Comparison of ENCODE assay signal across 19 cellular contexts in the genomic region with DNA sequence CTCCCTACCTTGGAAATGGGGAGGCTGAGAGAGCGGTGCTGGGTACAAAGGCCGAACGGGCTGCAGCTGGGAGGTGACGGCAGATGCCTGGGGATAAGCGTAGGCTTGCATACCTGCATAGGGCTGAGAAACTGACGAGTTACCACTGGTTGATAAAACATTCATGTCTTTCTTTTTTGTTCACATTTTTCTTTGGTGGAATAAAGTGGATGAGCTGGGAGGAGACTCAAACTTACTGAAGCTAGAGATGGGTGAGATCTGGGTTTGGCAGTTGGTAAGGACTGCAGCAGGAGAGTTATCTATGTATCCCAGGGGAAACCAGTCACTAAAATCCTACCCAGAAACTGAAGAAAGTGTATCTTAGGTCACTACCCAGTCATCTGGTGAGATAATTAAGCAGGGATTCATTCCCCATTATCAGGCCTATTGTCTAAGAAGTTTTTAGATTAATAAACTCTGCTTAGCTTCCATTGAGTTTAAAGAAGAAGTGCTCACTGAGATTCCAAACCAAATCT. TPM values are rescaled to one million over a fixed set of nuclear protein-coding genes. Genes with fewer than 3 reads are reported as not detected.
A peak's percentile ranks its signal among the peaks of the same experiment; 100 is the strongest.
DNase-seq lines count a peak whose midpoint lies in the region; ATAC-seq, FAIRE-seq and TF ChIP-seq lines count a peak whose summit lies in the region.
"Had no signal": no experiment of that assay in that cellular context is flagged by ENCODE, and none has a peak within 500 bp of the region (broad histone marks: within the 10 kb centered on the region; RNA-seq: fewer than 3 reads in every experiment).

No MANE protein-coding gene starts in this region.

- H3K4me1 Mint-ChIP-seq in activated T-helper 1 cell treated with anti-CD3 and anti-CD28 coated beads, Interleukin-12 subunit alpha, Interleukin-12 subunit beta, Interleukin-2, Interleukin-4 antibody, amounts not matched to agents 30 ng/mL and 10 ng/mL and 1 ng/mL, durations not matched to agents 14 hours and 24 hours and 36 hours (ENCODE audit: low read depth), result peaks cover 7% of the 10 kb centered on the region
- peaks cover 10% of the 10 kb centered on the region for H3K4me1 Mint-ChIP-seq in osteocyte (ENCODE audit: unreplicated experiment)
- peaks cover 7% of the 10 kb centered on the region for H3K4me1 Mint-ChIP-seq in activated CD8-positive, alpha-beta memory T cell treated with anti-CD3 and anti-CD28 coated beads, Interleukin-2, amount 10 ng/mL, durations not matched to agents 7 days and 5 days
- H3K4me1 Mint-ChIP-seq: GM23338 had no signal

- ATAC-seq in activated CD8-positive, alpha-beta memory T cell treated with anti-CD3 and anti-CD28 coated beads, Interleukin-2, amount 10 ng/mL, durations not matched to agents 7 days and 5 days, result no peak
- ATAC-seq: GM23338, PC-3 had no signal

- TF ChIP-seq POLR2A in H54 (IDR thresholded peaks at IDR 0.05; ENCODE audit: low read depth, low read length) (no peak), esophagus muscularis mucosa (IDR thresholded peaks at IDR 0.05; ENCODE audit: low read depth) (no peak), ovary (IDR thresholded peaks at IDR 0.05) (no peak)

- no peaks in the 10 kb centered on the region for H3K9me3 Mint-ChIP-seq in activated T-helper 1 cell treated with anti-CD3 and anti-CD28 coated beads, Interleukin-12 subunit alpha, Interleukin-12 subunit beta, Interleukin-2, Interleukin-4 antibody, amounts not matched to agents 30 ng/mL and 10 ng/mL and 1 ng/mL, durations not matched to agents 14 hours and 24 hours and 36 hours
- H3K9me3 Mint-ChIP-seq in osteocyte (ENCODE audit: unreplicated experiment), result no peaks in the 10 kb centered on the region
- no peaks in the 10 kb centered on the region for H3K9me3 Mint-ChIP-seq in activated CD8-positive, alpha-beta memory T cell treated with anti-CD3 and anti-CD28 coated beads, Interleukin-2, amount 10 ng/mL, durations not matched to agents 7 days and 5 days (ENCODE audit: low read depth)
- H3K9me3 Mint-ChIP-seq: GM23338 had no signal

- DNase-seq in H54 (ENCODE audit: insufficient read length, low spot score), result no peak
- no peak for DNase-seq in activated T-helper 1 cell treated with anti-CD3 and anti-CD28 coated beads, Interleukin-12 subunit alpha, Interleukin-12 subunit beta, Interleukin-2, Interleukin-4 antibody, amounts not matched to agents 30 ng/mL and 10 ng/mL and 1 ng/mL, durations not matched to agents 14 hours and 24 hours and 36 hours (ENCODE audit: low spot score)
- peak; percentile 34 for DNase-seq in esophagus muscularis mucosa (ENCODE audit: extremely low spot score)
- DNase-seq in osteocyte (ENCODE audit: extremely low spot score, unreplicated experiment), result no peak
- DNase-seq in ovary, result no peak
- DNase-seq in epidermal melanocyte (ENCODE audit: insufficient read length, low spot score), result no peak
- DNase-seq in activated CD8-positive, alpha-beta memory T cell treated with anti-CD3 and anti-CD28 coated beads, Interleukin-2, amount 10 ng/mL, durations not matched to agents 7 days and 5 days, result no peak
- DNase-seq: COR-L47, GF-D8, KBM-7, NCI-H1417 treated with DMSO at 0.1 percent for 48 hours, NCI-H2029, NCI-H510A, NCI-H82, PC-3 had no signal

- no peak for TF ChIP-seq EP300 in esophagus muscularis mucosa (IDR thresholded peaks at IDR 0.05)
- no peak for TF ChIP-seq EP300 in ovary (IDR thresholded peaks at IDR 0.05)

- H3K36me3 Mint-ChIP-seq in activated T-helper 1 cell treated with anti-CD3 and anti-CD28 coated beads, Interleukin-12 subunit alpha, Interleukin-12 subunit beta, Interleukin-2, Interleukin-4 antibody, amounts not matched to agents 30 ng/mL and 10 ng/mL and 1 ng/mL, durations not matched to agents 14 hours and 24 hours and 36 hours (ENCODE audit: low read depth), result peaks cover 58% of the 10 kb centered on the region
- peaks cover 62% of the 10 kb centered on the region for H3K36me3 Mint-ChIP-seq in osteocyte (ENCODE audit: unreplicated experiment)
- H3K36me3 Mint-ChIP-seq in activated CD8-positive, alpha-beta memory T cell treated with anti-CD3 and anti-CD28 coated beads, Interleukin-2, amount 10 ng/mL, durations not matched to agents 7 days and 5 days, result peaks cover 61% of the 10 kb centered on the region

- CTCF ChIA-PET in activated CD8-positive, alpha-beta memory T cell treated with anti-CD3 and anti-CD28 coated beads, Interleukin-2, amount 10 ng/mL, durations not matched to agents 7 days and 5 days (lab: Charles Lee), result interaction anchor here (1.0 to 1.2 kb wide), 3 partner anchors 11 to 41 kb away, joined by 3 to 4 read pairs (median 3); no protein-coding TSS in a partner anchor

- H3K4me3 Mint-ChIP-seq in activated T-helper 1 cell treated with anti-CD3 and anti-CD28 coated beads, Interleukin-12 subunit alpha, Interleukin-12 subunit beta, Interleukin-2, Interleukin-4 antibody, amounts not matched to agents 30 ng/mL and 10 ng/mL and 1 ng/mL, durations not matched to agents 14 hours and 24 hours and 36 hours, result no peak overlapping the region
- H3K4me3 Mint-ChIP-seq in osteocyte (ENCODE audit: unreplicated experiment), result no peak overlapping the region
- H3K4me3 Mint-ChIP-seq in activated CD8-positive, alpha-beta memory T cell treated with anti-CD3 and anti-CD28 coated beads, Interleukin-2, amount 10 ng/mL, durations not matched to agents 7 days and 5 days, result no peak overlapping the region
- H3K4me3 Mint-ChIP-seq: GM23338 had no signal

- intact Hi-C loops in activated T-helper 1 cell treated with anti-CD3 and anti-CD28 coated beads, Interleukin-12 subunit alpha, Interleukin-12 subunit beta, Interleukin-2, Interleukin-4 antibody, amounts not matched to agents 30 ng/mL and 10 ng/mL and 1 ng/mL, durations not matched to agents 14 hours and 24 hours and 36 hours (cut with micrococcal nuclease), result no loop called here
- intact Hi-C loops in esophagus muscularis mucosa (cut with DNase I) (no loop called here), ovary (cut with DNase I) (no loop called here)

- FAIRE-seq in H54 (lab: Jason Lieb, UNC), result peak; percentile 62
- FAIRE-seq: GM12891, GM18507 had no signal

- no peak for TF ChIP-seq CTCF in esophagus muscularis mucosa (IDR thresholded peaks at IDR 0.05)
- TF ChIP-seq CTCF in osteocyte (IDR thresholded peaks at IDR 0.05), result no peak
- no peak for TF ChIP-seq CTCF in ovary (IDR thresholded peaks at IDR 0.05)

- peak overlapping the region; percentile 6 for H3K27ac Mint-ChIP-seq in activated T-helper 1 cell treated with anti-CD3 and anti-CD28 coated beads, Interleukin-12 subunit alpha, Interleukin-12 subunit beta, Interleukin-2, Interleukin-4 antibody, amounts not matched to agents 30 ng/mL and 10 ng/mL and 1 ng/mL, durations not matched to agents 14 hours and 24 hours and 36 hours
- H3K27ac Mint-ChIP-seq in osteocyte (ENCODE audit: unreplicated experiment), result peak overlapping the region; percentile 19
- H3K27ac Mint-ChIP-seq in activated CD8-positive, alpha-beta memory T cell treated with anti-CD3 and anti-CD28 coated beads, Interleukin-2, amount 10 ng/mL, durations not matched to agents 7 days and 5 days, result no peak overlapping the region
- H3K27ac Mint-ChIP-seq: GM23338 had no signal

- H3K4me3 ChIP-seq in esophagus muscularis mucosa (no peak overlapping the region), ovary (no peak overlapping the region)
- H3K4me3 ChIP-seq: GM23338 had no signal

- H3K4me1 ChIP-seq in esophagus muscularis mucosa, result no peaks in the 10 kb centered on the region
- H3K4me1 ChIP-seq in ovary (ENCODE audit: insufficient read depth), result no peaks in the 10 kb centered on the region

- WGBS in esophagus muscularis mucosa, result 90% methylated on average over 6 of the region's 6 CpGs
- 94 to 98% (median 96%) methylated on average over 6 of the region's 6 CpGs for WGBS in ovary, 3 donors

- peaks cover 60 to 95% (median 89%) of the 10 kb centered on the region in 4 donors for H3K36me3 ChIP-seq in esophagus muscularis mucosa
- H3K36me3 ChIP-seq in ovary, result no peaks in the 10 kb centered on the region

- H3K27ac ChIP-seq in esophagus muscularis mucosa (replicated peaks in 1 of 4) (no peak overlapping the region), ovary (no peak overlapping the region)
- H3K27ac ChIP-seq: C4-2B had no signal

- H3K27me3 ChIP-seq in esophagus muscularis mucosa (no peaks in the 10 kb centered on the region), ovary (no peaks in the 10 kb centered on the region)

- H3K9me3 ChIP-seq in esophagus muscularis mucosa, result no peaks in the 10 kb centered on the region
- H3K9me3 ChIP-seq in ovary, result no peaks in the 10 kb centered on the region

- no peaks in the 10 kb centered on the region for H3K27me3 Mint-ChIP-seq in activated T-helper 1 cell treated with anti-CD3 and anti-CD28 coated beads, Interleukin-12 subunit alpha, Interleukin-12 subunit beta, Interleukin-2, Interleukin-4 antibody, amounts not matched to agents 30 ng/mL and 10 ng/mL and 1 ng/mL, durations not matched to agents 14 hours and 24 hours and 36 hours (ENCODE audit: insufficient read depth)
- H3K27me3 Mint-ChIP-seq in osteocyte (ENCODE audit: unreplicated experiment), result no peaks in the 10 kb centered on the region
- H3K27me3 Mint-ChIP-seq in activated CD8-positive, alpha-beta memory T cell treated with anti-CD3 and anti-CD28 coated beads, Interleukin-2, amount 10 ng/mL, durations not matched to agents 7 days and 5 days, result no peaks in the 10 kb centered on the region

RNA-seq across cellular contexts. Expression of a gene that starts 34.8 kb away (rescaled TPM):
- 34.9 and 35.8 TPM in 2 replicates for total RNA-seq in activated T-helper 1 cell treated with anti-CD3 and anti-CD28 coated beads, Interleukin-12 subunit alpha, Interleukin-12 subunit beta, Interleukin-2, Interleukin-4 antibody, amounts not matched to agents 30 ng/mL and 10 ng/mL and 1 ng/mL, durations not matched to agents 14 hours and 24 hours and 36 hours
- 10 to 100 TPM; 18.1 to 23.0 (median 20.6) TPM for total RNA-seq in esophagus muscularis mucosa
- 30.8 and 31.9 TPM in 2 replicates for total RNA-seq in osteocyte
- 10 to 100 TPM; 11.9 to 32.9 (median 20.2) TPM for total RNA-seq in ovary
- 10 to 100 TPM; 10.9 to 29.0 TPM for polyA plus RNA-seq in ovary
- total RNA-seq in activated CD8-positive, alpha-beta memory T cell treated with anti-CD3 and anti-CD28 coated beads, Interleukin-2, amount 10 ng/mL, durations not matched to agents 7 days and 5 days, result 10 to 100 TPM; 40.4 to 42.8 TPM

RNA-seq across cellular contexts. Expression of a gene that starts 35.0 kb away (rescaled TPM):
- 16.1 and 17.6 TPM in 2 replicates for total RNA-seq in activated T-helper 1 cell treated with anti-CD3 and anti-CD28 coated beads, Interleukin-12 subunit alpha, Interleukin-12 subunit beta, Interleukin-2, Interleukin-4 antibody, amounts not matched to agents 30 ng/mL and 10 ng/mL and 1 ng/mL, durations not matched to agents 14 hours and 24 hours and 36 hours
- total RNA-seq in esophagus muscularis mucosa, result 10 to 100 TPM in 1 of 4 donors, 1 to 10 TPM in 3; 8.3 to 10.8 (median 8.9) TPM
- 22.1 and 22.4 TPM in 2 replicates for total RNA-seq in osteocyte
- 10 to 100 TPM in 5 of 7 donors, 1 to 10 TPM in 2; 6.6 to 18.7 (median 12.5) TPM for total RNA-seq in ovary
- 10 to 100 TPM in 1 of 2 donors, 1 to 10 TPM in 1; 5.3 to 24.1 TPM for polyA plus RNA-seq in ovary
- total RNA-seq in activated CD8-positive, alpha-beta memory T cell treated with anti-CD3 and anti-CD28 coated beads, Interleukin-2, amount 10 ng/mL, durations not matched to agents 7 days and 5 days, result 10 to 100 TPM in 1 of 2 experiments, 1 to 10 TPM in 1; 8.7 to 12.2 TPM

RNA-seq across cellular contexts. Expression of a gene that starts 35.5 kb away (rescaled TPM):
- 6.0 and 6.5 TPM in 2 replicates for total RNA-seq in activated T-helper 1 cell treated with anti-CD3 and anti-CD28 coated beads, Interleukin-12 subunit alpha, Interleukin-12 subunit beta, Interleukin-2, Interleukin-4 antibody, amounts not matched to agents 30 ng/mL and 10 ng/mL and 1 ng/mL, durations not matched to agents 14 hours and 24 hours and 36 hours
- total RNA-seq in esophagus muscularis mucosa, result 10 to 100 TPM; 11.6 to 19.4 (median 15.8) TPM
- total RNA-seq in osteocyte, result 3.3 and 3.9 TPM in 2 replicates
- total RNA-seq in ovary, result 10 to 100 TPM in 2 of 7 donors, 1 to 10 TPM in 5; 3.4 to 21.1 (median 6.0) TPM
- polyA plus RNA-seq in ovary, result 10 to 100 TPM in 1 of 2 donors, 1 to 10 TPM in 1; 5.5 to 15.7 TPM
- total RNA-seq in activated CD8-positive, alpha-beta memory T cell treated with anti-CD3 and anti-CD28 coated beads, Interleukin-2, amount 10 ng/mL, durations not matched to agents 7 days and 5 days, result 1 to 10 TPM; 2.9 to 4.2 TPM
